8 cellular contexts compared by ENCODE assay signal in the genomic region with DNA sequence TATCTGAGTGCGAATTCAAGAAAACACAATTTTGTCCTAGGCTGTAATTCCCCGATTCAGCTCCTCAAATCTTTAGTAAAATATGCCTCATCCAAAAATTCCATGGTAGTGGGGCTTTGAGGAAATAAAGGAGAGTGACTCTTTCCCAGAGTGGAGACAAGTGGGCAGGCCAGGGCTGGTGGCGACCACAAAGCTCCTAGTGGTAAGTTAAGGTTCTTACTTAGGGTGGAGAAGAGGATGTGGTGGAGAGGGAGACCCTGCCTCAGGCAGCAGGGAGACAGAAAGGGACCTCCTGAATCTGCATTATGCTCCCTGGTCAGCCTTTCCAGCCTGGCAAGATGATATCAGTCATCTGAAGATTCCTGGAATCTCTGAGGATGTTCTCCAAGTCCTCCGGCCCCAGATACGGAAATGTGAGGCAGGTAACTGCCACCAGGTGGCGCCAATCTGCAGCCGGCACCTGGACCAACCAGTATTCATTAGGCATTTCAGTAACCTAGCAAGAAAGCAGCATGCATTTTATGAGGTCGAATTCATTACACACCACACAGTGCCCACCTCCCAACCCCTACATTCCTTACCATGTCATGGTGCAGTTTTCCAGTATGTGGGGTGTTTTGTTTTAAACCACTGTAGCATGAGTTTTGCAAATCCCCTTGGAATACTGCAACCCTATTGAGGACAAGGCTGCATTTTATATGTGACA.
DNase-seq lines count a peak whose midpoint lies in the region; ATAC-seq, FAIRE-seq and TF ChIP-seq lines count a peak whose summit lies in the region.

No MANE protein-coding gene starts in this region.

- peak; percentile 75 for DNase-seq in DMS 273 (lab: John Stamatoyannopoulos, UW; ENCODE audit: unreplicated experiment)
- peak; percentile 53 for DNase-seq in LHCN-M2 (ENCODE audit: low read depth)
- peak in 4 of 5 donors; percentile 9 to 47 (median 16) for DNase-seq in T-helper 1 cell
- DNase-seq in astrocyte of the spinal cord (ENCODE audit: low read depth, low spot score): peak; percentile 63
- no peak for DNase-seq in keratinocyte (ENCODE audit: low read depth, low spot score)
- peak; percentile 12 to 43 for DNase-seq in stimulated activated CD4-positive, alpha-beta T cell treated with anti-CD3 and anti-CD28 coated beads, Interleukin-4, amount 100 ng/mL, for 4 hours

- no peaks in the 10 kb centered on the region for H3K27me3 ChIP-seq in keratinocyte (ENCODE audit: control insufficient read depth, extremely low read depth, insufficient read depth, low read length)

- no peaks in the 10 kb centered on the region for H3K36me3 ChIP-seq in keratinocyte (ENCODE audit: control insufficient read depth in 2 of 2, extremely low read depth in 1 of 2, insufficient read depth in 2 of 2, low read length in 2 of 2)

- no peaks in the 10 kb centered on the region for H3K9me3 ChIP-seq in keratinocyte (ENCODE audit: control insufficient read depth, low read depth, low read length)

- ATAC-seq in GM21381 (IDR thresholded peaks at IDR 0.05; ENCODE audit: unreplicated experiment) (peak; percentile 77), GM18511 (IDR thresholded peaks at IDR 0.05; ENCODE audit: unreplicated experiment) (no peak)

- no peak overlapping the region for H3K27ac ChIP-seq in keratinocyte (ENCODE audit: control insufficient read depth, insufficient read depth, low read length)

- H3K4me2 ChIP-seq in keratinocyte (ENCODE audit: control insufficient read depth, extremely low read depth, insufficient read depth, low read depth, low read length): no peak overlapping the region

- no peaks in the 10 kb centered on the region for H3K4me1 ChIP-seq in keratinocyte (ENCODE audit: control insufficient read depth, extremely low read depth, insufficient read depth, low read length)

- H4K20me1 ChIP-seq in keratinocyte (ENCODE audit: control insufficient read depth, extremely low read depth, insufficient read depth, low read length): no peaks in the 10 kb centered on the region

- H3K79me2 ChIP-seq in keratinocyte (ENCODE audit: control insufficient read depth, insufficient read depth, low read length): no peaks in the 10 kb centered on the region

- FAIRE-seq in keratinocyte (lab: Jason Lieb, UNC): peak; percentile 60

- no peaks in the 10 kb centered on the region for H3K9me1 ChIP-seq in keratinocyte (ENCODE audit: control insufficient read depth, extremely low read depth, insufficient read depth, low read length)

- TF ChIP-seq CTCF in astrocyte of the spinal cord (IDR thresholded peaks at IDR 0.05; ENCODE audit: low read depth, low read length): peak; percentile 92
- TF ChIP-seq CTCF in keratinocyte (optimal IDR thresholded peaks at IDR 0.05 in 1 of 3, IDR thresholded peaks at IDR 0.05 in 1 of 3, conservative IDR thresholded peaks at IDR 0.05 in 1 of 3; ENCODE audit: extremely low read depth in 1 of 3, insufficient read depth in 2 of 3, low read length in 3 of 3): peak; percentile 88 to 96 (median 95)

- no peak overlapping the region for H3K9ac ChIP-seq in keratinocyte (ENCODE audit: control insufficient read depth, extremely low read depth, insufficient read depth, low read length)

- H3K4me3 ChIP-seq in astrocyte of the spinal cord (ENCODE audit: low read depth, low read length) (no peak overlapping the region), keratinocyte (ENCODE audit: control insufficient read depth in 2 of 3, extremely low read depth in 1 of 3, insufficient read depth in 2 of 3, low read depth in 1 of 3, low read length in 3 of 3) (no peak overlapping the region)

- dilution Hi-C loops in keratinocyte (cut with MboI; ENCODE audit: extremely low pct_ligation_motif_present, low sequenced_read_pairs): no loop called here

- no peak overlapping the region for H2AFZ ChIP-seq in keratinocyte (ENCODE audit: control insufficient read depth, low read length)

- in situ Hi-C loops in astrocyte of the spinal cord (cut with HindIII; ENCODE audit: low sequenced_read_pairs): no loop called here
